3 cellular contexts compared by ENCODE assay signal in the genomic region with DNA sequence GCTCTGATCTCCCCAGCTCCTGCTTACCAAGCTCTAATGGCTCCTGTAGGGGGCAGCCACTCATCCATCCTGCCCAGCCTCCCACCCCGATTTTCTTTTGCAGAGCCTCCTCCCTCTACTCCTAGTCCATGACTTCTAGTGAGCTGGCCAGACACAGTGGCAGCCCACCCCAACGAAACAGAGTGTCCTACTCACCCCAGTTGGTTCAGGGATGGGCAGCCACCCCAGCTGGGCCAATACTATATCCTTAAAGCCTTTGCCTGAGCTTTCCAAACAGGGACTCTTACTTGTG.
TF ChIP-seq lines count a peak whose summit lies in the region.

No MANE protein-coding gene starts in this region.

TF ChIP-seq in GM23338, 12 proteins besides CTCF, POLR2A, EP300 and RAD21:
- TF ChIP-seq ZNF331 (CRISPR knock-in tag; IDR thresholded peaks at IDR 0.05; ENCODE audit: low read depth) (no peak), EZH2phosphoT487 (IDR thresholded peaks at IDR 0.05; ENCODE audit: unreplicated experiment) (no peak), POLR2AphosphoS5 (IDR thresholded peaks at IDR 0.05; ENCODE audit: low read depth) (no peak), ZNF114 (CRISPR knock-in tag; IDR thresholded peaks at IDR 0.05) (no peak)
- TF ChIP-seq, protein P1, sequence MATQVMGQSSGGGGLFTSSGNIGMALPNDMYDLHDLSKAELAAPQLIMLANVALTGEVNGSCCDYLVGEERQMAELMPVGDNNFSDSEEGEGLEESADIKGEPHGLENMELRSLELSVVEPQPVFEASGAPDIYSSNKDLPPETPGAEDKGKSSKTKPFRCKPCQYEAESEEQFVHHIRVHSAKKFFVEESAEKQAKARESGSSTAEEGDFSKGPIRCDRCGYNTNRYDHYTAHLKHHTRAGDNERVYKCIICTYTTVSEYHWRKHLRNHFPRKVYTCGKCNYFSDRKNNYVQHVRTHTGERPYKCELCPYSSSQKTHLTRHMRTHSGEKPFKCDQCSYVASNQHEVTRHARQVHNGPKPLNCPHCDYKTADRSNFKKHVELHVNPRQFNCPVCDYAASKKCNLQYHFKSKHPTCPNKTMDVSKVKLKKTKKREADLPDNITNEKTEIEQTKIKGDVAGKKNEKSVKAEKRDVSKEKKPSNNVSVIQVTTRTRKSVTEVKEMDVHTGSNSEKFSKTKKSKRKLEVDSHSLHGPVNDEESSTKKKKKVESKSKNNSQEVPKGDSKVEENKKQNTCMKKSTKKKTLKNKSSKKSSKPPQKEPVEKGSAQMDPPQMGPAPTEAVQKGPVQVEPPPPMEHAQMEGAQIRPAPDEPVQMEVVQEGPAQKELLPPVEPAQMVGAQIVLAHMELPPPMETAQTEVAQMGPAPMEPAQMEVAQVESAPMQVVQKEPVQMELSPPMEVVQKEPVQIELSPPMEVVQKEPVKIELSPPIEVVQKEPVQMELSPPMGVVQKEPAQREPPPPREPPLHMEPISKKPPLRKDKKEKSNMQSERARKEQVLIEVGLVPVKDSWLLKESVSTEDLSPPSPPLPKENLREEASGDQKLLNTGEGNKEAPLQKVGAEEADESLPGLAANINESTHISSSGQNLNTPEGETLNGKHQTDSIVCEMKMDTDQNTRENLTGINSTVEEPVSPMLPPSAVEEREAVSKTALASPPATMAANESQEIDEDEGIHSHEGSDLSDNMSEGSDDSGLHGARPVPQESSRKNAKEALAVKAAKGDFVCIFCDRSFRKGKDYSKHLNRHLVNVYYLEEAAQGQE (IDR thresholded peaks at IDR 0.05; ENCODE audit: unreplicated experiment) = no peak
TF ChIP-seq in GM23338: peak in this region for 0.

TF ChIP-seq in WTC11, 78 proteins besides CTCF, POLR2A, EP300 and RAD21 (continues in another document):
- TF ChIP-seq TEAD4 (CRISPR knock-in tag; IDR thresholded peaks at IDR 0.05) (no peak), OVOL2 (CRISPR knock-in tag; IDR thresholded peaks at IDR 0.05; ENCODE audit: borderline replicate concordance) (no peak), ZBTB21 (CRISPR knock-in tag; IDR thresholded peaks at IDR 0.05; ENCODE audit: borderline replicate concordance) (no peak), ZNF281 (CRISPR knock-in tag; IDR thresholded peaks at IDR 0.05) (no peak), ATF1 (CRISPR knock-in tag; IDR thresholded peaks at IDR 0.05) (no peak), NFATC4 (CRISPR knock-in tag; IDR thresholded peaks at IDR 0.05) (no peak), CREB1 (CRISPR knock-in tag; IDR thresholded peaks at IDR 0.05) (no peak), NR1H2 (CRISPR knock-in tag; IDR thresholded peaks at IDR 0.05) (no peak), CBFB (CRISPR knock-in tag; IDR thresholded peaks at IDR 0.05; ENCODE audit: low read depth) (no peak), JAZF1 (CRISPR knock-in tag; IDR thresholded peaks at IDR 0.05) (no peak), GTF2I (CRISPR knock-in tag; conservative IDR thresholded peaks at IDR 0.05) (no peak), SP1 (CRISPR knock-in tag; conservative IDR thresholded peaks at IDR 0.05) (no peak), STAT6 (CRISPR knock-in tag; conservative IDR thresholded peaks at IDR 0.05; ENCODE audit: low read depth) (no peak), TCF7 (CRISPR knock-in tag; IDR thresholded peaks at IDR 0.05; ENCODE audit: low read depth) (no peak), ZNF671 (CRISPR knock-in tag; IDR thresholded peaks at IDR 0.05) (no peak), ESRRA (CRISPR knock-in tag; IDR thresholded peaks at IDR 0.05; ENCODE audit: borderline replicate concordance) (no peak)
- TF ChIP-seq, protein P2, sequence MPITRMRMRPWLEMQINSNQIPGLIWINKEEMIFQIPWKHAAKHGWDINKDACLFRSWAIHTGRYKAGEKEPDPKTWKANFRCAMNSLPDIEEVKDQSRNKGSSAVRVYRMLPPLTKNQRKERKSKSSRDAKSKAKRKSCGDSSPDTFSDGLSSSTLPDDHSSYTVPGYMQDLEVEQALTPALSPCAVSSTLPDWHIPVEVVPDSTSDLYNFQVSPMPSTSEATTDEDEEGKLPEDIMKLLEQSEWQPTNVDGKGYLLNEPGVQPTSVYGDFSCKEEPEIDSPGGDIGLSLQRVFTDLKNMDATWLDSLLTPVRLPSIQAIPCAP (CRISPR knock-in tag; IDR thresholded peaks at IDR 0.05) = no peak
- TF ChIP-seq, protein P3, sequence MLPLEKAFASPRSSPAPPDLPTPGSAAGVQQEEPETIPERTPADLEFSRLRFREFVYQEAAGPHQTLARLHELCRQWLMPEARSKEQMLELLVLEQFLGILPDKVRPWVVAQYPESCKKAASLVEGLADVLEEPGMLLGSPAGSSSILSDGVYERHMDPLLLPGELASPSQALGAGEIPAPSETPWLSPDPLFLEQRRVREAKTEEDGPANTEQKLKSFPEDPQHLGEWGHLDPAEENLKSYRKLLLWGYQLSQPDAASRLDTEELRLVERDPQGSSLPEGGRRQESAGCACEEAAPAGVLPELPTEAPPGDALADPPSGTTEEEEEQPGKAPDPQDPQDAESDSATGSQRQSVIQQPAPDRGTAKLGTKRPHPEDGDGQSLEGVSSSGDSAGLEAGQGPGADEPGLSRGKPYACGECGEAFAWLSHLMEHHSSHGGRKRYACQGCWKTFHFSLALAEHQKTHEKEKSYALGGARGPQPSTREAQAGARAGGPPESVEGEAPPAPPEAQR (CRISPR knock-in tag; IDR thresholded peaks at IDR 0.05) = no peak

TF ChIP-seq in HEK293T, 16 proteins besides CTCF, POLR2A, EP300 and RAD21:
- TF ChIP-seq FOXK2 (IDR thresholded peaks at IDR 0.05) (no peak), TARDBP (IDR thresholded peaks at IDR 0.05) (no peak), LEF1 (IDR thresholded peaks at IDR 0.05; ENCODE audit: borderline replicate concordance) (no peak), CTBP1 (IDR thresholded peaks at IDR 0.05; ENCODE audit: borderline replicate concordance) (no peak), BHLHE40 (IDR thresholded peaks at IDR 0.05; ENCODE audit: borderline replicate concordance) (no peak), FOXA1 (IDR thresholded peaks at IDR 0.05) (no peak), SUZ12 (IDR thresholded peaks at IDR 0.05) (no peak), ELF4 (IDR thresholded peaks at IDR 0.05) (no peak), FOXM1 (IDR thresholded peaks at IDR 0.05; ENCODE audit: borderline replicate concordance) (no peak), SP1 (IDR thresholded peaks at IDR 0.05) (no peak), NFRKB (IDR thresholded peaks at IDR 0.05) (no peak), HDGF (IDR thresholded peaks at IDR 0.05; ENCODE audit: borderline replicate concordance) (no peak), L3MBTL2 (conservative IDR thresholded peaks at IDR 0.05) (no peak), ARNT (IDR thresholded peaks at IDR 0.05) (no peak), ZNF384 (IDR thresholded peaks at IDR 0.05) (no peak)
- TF ChIP-seq, protein P4, sequence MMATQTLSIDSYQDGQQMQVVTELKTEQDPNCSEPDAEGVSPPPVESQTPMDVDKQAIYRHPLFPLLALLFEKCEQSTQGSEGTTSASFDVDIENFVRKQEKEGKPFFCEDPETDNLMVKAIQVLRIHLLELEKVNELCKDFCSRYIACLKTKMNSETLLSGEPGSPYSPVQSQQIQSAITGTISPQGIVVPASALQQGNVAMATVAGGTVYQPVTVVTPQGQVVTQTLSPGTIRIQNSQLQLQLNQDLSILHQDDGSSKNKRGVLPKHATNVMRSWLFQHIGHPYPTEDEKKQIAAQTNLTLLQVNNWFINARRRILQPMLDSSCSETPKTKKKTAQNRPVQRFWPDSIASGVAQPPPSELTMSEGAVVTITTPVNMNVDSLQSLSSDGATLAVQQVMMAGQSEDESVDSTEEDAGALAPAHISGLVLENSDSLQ (IDR thresholded peaks at IDR 0.05) = no peak
